Comparison of ENCODE assay signal across 9 cellular contexts in genomic region chr9:102114557-102114956, GRCh38.
"Had no signal": no experiment of that assay in that cellular context is flagged by ENCODE, and none has a peak within 500 bp of the region (broad histone marks: within the 10 kb centered on the region; RNA-seq: fewer than 3 reads in every experiment).

No MANE protein-coding gene starts in this region.

- ATAC-seq: GM23338, HCT116 had no signal

- H3K4me1 Mint-ChIP-seq: GM23338, H9 had no signal

- H3K4me3 ChIP-seq: GM23248, GM23338, HAP-1 had no signal

- H3K4me2 ChIP-seq: GM23338 had no signal

- DNase-seq: GM23248, GOT3, H7, H9, HCEC 1CT, HFFc6 had no signal

- H3K36me3 ChIP-seq: HAP-1 had no signal

- H3K27ac ChIP-seq: GM23248 had no signal

- H3K4me1 ChIP-seq: HAP-1 had no signal

- H3K9me3 ChIP-seq: HAP-1 had no signal

- H3K27ac Mint-ChIP-seq: GM23338, H9, HFFc6 had no signal

- H3K4me3 Mint-ChIP-seq: GM23338, H9, HFFc6 had no signal

- H2AFZ ChIP-seq: GM23248, GM23338 had no signal

- H3K9ac ChIP-seq: GM23248 had no signal
